ENCODE assay signal across 8 cellular contexts in genomic region chr16:56519459-56520250, GRCh38. TPM values are rescaled to one million over a fixed set of nuclear protein-coding genes. Genes with fewer than 3 reads are reported as not detected.
A peak's percentile ranks its signal among the peaks of the same experiment; 100 is the strongest.
DNase-seq lines count a peak whose midpoint lies in the region; ATAC-seq lines count a peak whose summit lies in the region.

A gene with protein sequence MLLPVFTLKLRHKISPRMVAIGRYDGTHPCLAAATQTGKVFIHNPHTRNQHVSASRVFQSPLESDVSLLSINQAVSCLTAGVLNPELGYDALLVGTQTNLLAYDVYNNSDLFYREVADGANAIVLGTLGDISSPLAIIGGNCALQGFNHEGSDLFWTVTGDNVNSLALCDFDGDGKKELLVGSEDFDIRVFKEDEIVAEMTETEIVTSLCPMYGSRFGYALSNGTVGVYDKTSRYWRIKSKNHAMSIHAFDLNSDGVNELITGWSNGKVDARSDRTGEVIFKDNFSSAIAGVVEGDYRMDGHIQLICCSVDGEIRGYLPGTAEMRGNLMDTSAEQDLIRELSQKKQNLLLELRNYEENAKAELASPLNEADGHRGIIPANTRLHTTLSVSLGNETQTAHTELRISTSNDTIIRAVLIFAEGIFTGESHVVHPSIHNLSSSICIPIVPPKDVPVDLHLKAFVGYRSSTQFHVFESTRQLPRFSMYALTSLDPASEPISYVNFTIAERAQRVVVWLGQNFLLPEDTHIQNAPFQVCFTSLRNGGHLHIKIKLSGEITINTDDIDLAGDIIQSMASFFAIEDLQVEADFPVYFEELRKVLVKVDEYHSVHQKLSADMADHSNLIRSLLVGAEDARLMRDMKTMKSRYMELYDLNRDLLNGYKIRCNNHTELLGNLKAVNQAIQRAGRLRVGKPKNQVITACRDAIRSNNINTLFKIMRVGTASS (minus strand): TSS chr16:56520024. CDS start chr16:56519862, 162 bp downstream.

- peak; percentile 87 for ATAC-seq in GM19467 (IDR thresholded peaks at IDR 0.05; ENCODE audit: unreplicated experiment)

- CTCF ChIA-PET in activated CD8-positive, alpha-beta memory T cell treated with anti-CD3 and anti-CD28 coated beads for 36 hours (lab: Charles Lee): interaction anchor here (0.7 to 1.4 kb wide), 4 partner anchors 23 to 425 kb away, joined by 3 to 4 read pairs (median 3); no protein-coding TSS in a partner anchor

- POLR2A ChIA-PET in activated CD8-positive, alpha-beta memory T cell treated with anti-CD3 and anti-CD28 coated beads for 36 hours (lab: Charles Lee): interaction anchor here (0.6 to 1.0 kb wide), 3 partner anchors 44 to 271 kb away, joined by 3 to 5 read pairs (median 4); no protein-coding TSS in a partner anchor

- DNase-seq in CMK (ENCODE audit: low read depth) (peak; percentile 51), HPDE6-E6E7 (ENCODE audit: extremely low spot score) (peak; percentile 95), NK-92 (lab: John Stamatoyannopoulos, UW; ENCODE audit: unreplicated experiment) (peak; percentile 33), lung microvascular endothelial cell (ENCODE audit: low read depth in 2 of 2) (peak; percentile 87 to 89)
- peak; percentile 85 for DNase-seq in effector CD8-positive, alpha-beta T cell (lab: John Stamatoyannopoulos, UW)
- DNase-seq in stimulated activated CD4-positive, alpha-beta T cell treated with anti-CD3 and anti-CD28 coated beads, TNF-alpha, amount 100 ng/mL, for 4 hours (ENCODE audit: low read depth in 3 of 3): peak; percentile 84 to 85 (median 85)

RNA-seq across cellular contexts. Expression of the gene that starts here (rescaled TPM):
- total RNA-seq in activated CD8-positive, alpha-beta memory T cell treated with anti-CD3 and anti-CD28 coated beads for 36 hours: 10 to 100 TPM; 10.7 to 14.0 TPM
- total RNA-seq in lung microvascular endothelial cell: 29.0 and 37.7 TPM in 2 replicates

Comparison
In these comparisons a context has a peak if more than half of its experiments do, and no peak if none do; other contexts are left out.
1. Peak in every context shown above with its lines: DNase-seq and ATAC-seq.
2. DNase-seq: peak in every context shown above with its lines; median percentile 95 in HPDE6-E6E7; 88 in lung microvascular endothelial cell; 85 in effector CD8-positive, alpha-beta T cell; 85 in stimulated activated CD4-positive, alpha-beta T cell treated with anti-CD3 and anti-CD28 coated beads, TNF-alpha, amount 100 ng/mL, for 4 hours; 51 in CMK; 33 in NK-92.